In the genomic region with DNA sequence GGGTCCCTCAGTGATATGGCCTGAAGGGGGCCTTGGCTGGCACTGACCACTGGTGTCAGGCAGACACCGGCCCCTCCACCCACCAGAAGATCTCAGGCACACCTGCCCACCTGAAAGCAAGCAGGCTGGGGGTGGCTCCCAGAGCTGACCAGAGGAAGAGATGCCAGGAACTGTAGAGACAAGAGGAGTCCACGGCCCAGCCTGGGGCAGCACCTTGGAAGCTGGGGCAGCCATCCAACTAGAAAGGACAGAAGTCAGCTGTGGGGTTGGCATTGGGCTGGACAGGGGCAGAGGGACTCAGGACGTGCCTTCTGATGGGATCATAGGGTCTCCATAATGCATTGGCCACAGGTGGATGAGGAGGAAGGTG, we compare ENCODE assay signal across 18 cellular contexts.
DNase-seq lines count a peak whose midpoint lies in the region; ATAC-seq and TF ChIP-seq lines count a peak whose summit lies in the region.
"Had no signal": no experiment of that assay in that cellular context is flagged by ENCODE, and none has a peak within 500 bp of the region (broad histone marks: within the 10 kb centered on the region; RNA-seq: fewer than 3 reads in every experiment).

No MANE protein-coding gene starts in this region.

- H3K9me3 ChIP-seq in left ventricle myocardium inferior (replicated peaks) (peaks cover 7% of the 10 kb centered on the region), heart left ventricle (peaks cover 0 to 7% (median 2%) of the 10 kb centered on the region in 12 donors), spleen (peaks cover 0 to 39% (median 8%) of the 10 kb centered on the region in 8 donors), stomach smooth muscle (ENCODE audit: control insufficient read depth in 2 of 2, low read length in 2 of 2) (peaks cover 0 to 3% of the 10 kb centered on the region in 2 donors), PC-3 (ENCODE audit: low read length) (0 out of 2 replicates have a peak, but pooled peaks cover 5% of the 10 kb centered on the region)
- H3K9me3 ChIP-seq: A549 had no signal

- ATAC-seq in heart left ventricle (no peak), PC-3 (no peak), HG02642 (IDR thresholded peaks at IDR 0.05; ENCODE audit: poor library complexity, unreplicated experiment) (no peak)
- ATAC-seq: A549; CD8-positive, alpha-beta T cell had no signal

- H3K9ac ChIP-seq in stomach smooth muscle (ENCODE audit: low read length in 2 of 2), result no peak overlapping the region
- no peak overlapping the region for H3K9ac ChIP-seq in PC-3 (ENCODE audit: low read length)
- H3K9ac ChIP-seq: BLaER1 treated with 17β-estradiol and CSF1 and Interleukin-3, amounts not matched to agents 10 nM and 100 nM had no signal

- H3K4me3 ChIP-seq in left ventricle myocardium inferior (no peak overlapping the region), heart left ventricle (no peak overlapping the region), spleen (no peak overlapping the region), stomach smooth muscle (ENCODE audit: low read length in 2 of 2) (no peak overlapping the region), PC-3 (ENCODE audit: low read length) (no peak overlapping the region)
- H3K4me3 ChIP-seq: A549; BLaER1 treated with 17β-estradiol and CSF1 and Interleukin-3, amounts not matched to agents 10 nM and 100 nM had no signal

- no TSS peak for BruUV-seq in PC-3 (replicated peaks; lab: Mats Ljungman, UMichigan)

- DNase-seq in left ventricle myocardium inferior (no peak), heart left ventricle (no peak), spleen (peak; percentile 56), cerebellar nuclear complex (lab: John Stamatoyannopoulos, UW) (no peak), PC-3 (no peak)
- DNase-seq: AML-193; Caco-2; Calu3; CD4-positive, alpha-beta T cell; CD8-positive, alpha-beta T cell; DMS79 treated with DMSO at 0.1 percent for 48 hours; GF-D8 had no signal

- TF ChIP-seq POLR2A in heart left ventricle (IDR thresholded peaks at IDR 0.05) (no peak), spleen (IDR thresholded peaks at IDR 0.05) (no peak)

- no peaks in the 10 kb centered on the region for H4K20me1 ChIP-seq in PC-3 (ENCODE audit: low read length)
- H4K20me1 ChIP-seq: BLaER1 treated with 17β-estradiol and CSF1 and Interleukin-3, amounts not matched to agents 10 nM and 100 nM had no signal

- no peaks in the 10 kb centered on the region for H3K27me3 ChIP-seq in left ventricle myocardium inferior (ENCODE audit: low read depth)
- H3K27me3 ChIP-seq in heart left ventricle, result no peaks in the 10 kb centered on the region
- no peaks in the 10 kb centered on the region for H3K27me3 ChIP-seq in spleen (replicated peaks in 1 of 7)
- H3K27me3 ChIP-seq in stomach smooth muscle (ENCODE audit: control insufficient read depth in 1 of 2, insufficient read depth in 2 of 2, low read length in 2 of 2), result no peaks in the 10 kb centered on the region
- H3K27me3 ChIP-seq in PC-3 (ENCODE audit: low read length), result no peaks in the 10 kb centered on the region
- H3K27me3 ChIP-seq: BLaER1 treated with 17β-estradiol and CSF1 and Interleukin-3, amounts not matched to agents 10 nM and 100 nM had no signal

- no peaks in the 10 kb centered on the region for H3K79me2 ChIP-seq in PC-3 (ENCODE audit: low read length)

- intact Hi-C loops in left ventricle myocardium inferior (cut with micrococcal nuclease), result no loop called here
- intact Hi-C loops in heart left ventricle (cut with DNase I), result no loop called here
- intact Hi-C loops in spleen (cut with DNase I; ENCODE audit: low total_unique reads), result no loop called here
- intact Hi-C loops in PC-3 (cut with micrococcal nuclease), result no loop called here

- no peaks in the 10 kb centered on the region for H3K9me2 ChIP-seq in PC-3 (replicated peaks; ENCODE audit: low read length)

- POLR2A ChIA-PET in PC-3 (lab: Charles Lee; ENCODE audit: unreplicated experiment), result no interaction called here

- H3K4me1 ChIP-seq in left ventricle myocardium inferior (peaks cover 32% of the 10 kb centered on the region), heart left ventricle (peaks cover 0 to 30% (median 18%) of the 10 kb centered on the region in 12 donors), spleen (no peaks in the 10 kb centered on the region), stomach smooth muscle (ENCODE audit: control insufficient read depth, insufficient read depth, low read length) (peaks cover 19% of the 10 kb centered on the region), PC-3 (ENCODE audit: insufficient read depth, low read length) (peaks cover 17% of the 10 kb centered on the region)
- H3K4me1 ChIP-seq: A549, Caco-2 had no signal

- CTCF ChIA-PET in PC-3 (lab: Charles Lee), result no interaction called here

- H3K4me2 ChIP-seq in PC-3 (ENCODE audit: low read length), result no peak overlapping the region
- H3K4me2 ChIP-seq: A549; BLaER1 treated with 17β-estradiol and CSF1 and Interleukin-3, amounts not matched to agents 10 nM and 100 nM had no signal

- no peak for TF ChIP-seq CTCF in left ventricle myocardium inferior (IDR thresholded peaks at IDR 0.05; ENCODE audit: borderline replicate concordance)
- no peak for TF ChIP-seq CTCF in heart left ventricle (IDR thresholded peaks at IDR 0.05)
- no peak for TF ChIP-seq CTCF in spleen (IDR thresholded peaks at IDR 0.05 in 8 of 11, conservative IDR thresholded peaks at IDR 0.05 in 3 of 11)
- no peak for TF ChIP-seq CTCF in PC-3 (conservative IDR thresholded peaks at IDR 0.05; ENCODE audit: low read depth, low read length)

- H3K27ac ChIP-seq in left ventricle myocardium inferior (replicated peaks), result peak overlapping the region; percentile 33
- peak overlapping the region in 1 of 12 donors; percentile 17 for H3K27ac ChIP-seq in heart left ventricle
- no peak overlapping the region for H3K27ac ChIP-seq in spleen
- peak overlapping the region; percentile 31 for H3K27ac ChIP-seq in stomach smooth muscle (ENCODE audit: low read length)
- no peak overlapping the region for H3K27ac ChIP-seq in PC-3 (ENCODE audit: low read length)
- H3K27ac ChIP-seq: 22Rv1; A549; BLaER1 treated with 17β-estradiol and CSF1 and Interleukin-3, amounts not matched to agents 10 nM and 100 nM; C4-2B had no signal

- 49 to 60% (median 55%) methylated on average over 3 of the region's 3 CpGs for WGBS in heart left ventricle, 4 donors
- WGBS in spleen, 5 donors, result 53 to 72% (median 67%) methylated on average over 3 of the region's 3 CpGs; no CpG with 5 or more reads in 1 of the 5 donors

- H2AFZ ChIP-seq in PC-3 (ENCODE audit: low read length), result no peak overlapping the region

- H3F3A ChIP-seq in PC-3 (ENCODE audit: low read length, unreplicated experiment), result no peaks in the 10 kb centered on the region

- H3K36me3 ChIP-seq in left ventricle myocardium inferior (no peaks in the 10 kb centered on the region), heart left ventricle (no peaks in the 10 kb centered on the region), spleen (no peaks in the 10 kb centered on the region), stomach smooth muscle (ENCODE audit: control insufficient read depth in 2 of 2, insufficient read depth in 2 of 2, low read length in 2 of 2) (no peaks in the 10 kb centered on the region), PC-3 (ENCODE audit: low read depth, low read length) (no peaks in the 10 kb centered on the region)
- H3K36me3 ChIP-seq: BLaER1 treated with 17β-estradiol and CSF1 and Interleukin-3, amounts not matched to agents 10 nM and 100 nM had no signal

Comparison
In these comparisons a context has a peak if more than half of its experiments do, and no peak if none do; other contexts are left out.
1. H3K27ac ChIP-seq: peak in left ventricle myocardium inferior (single experiment) and stomach smooth muscle (single experiment); none in spleen (0 of 8) and PC-3 (single experiment).